In the genomic region with DNA sequence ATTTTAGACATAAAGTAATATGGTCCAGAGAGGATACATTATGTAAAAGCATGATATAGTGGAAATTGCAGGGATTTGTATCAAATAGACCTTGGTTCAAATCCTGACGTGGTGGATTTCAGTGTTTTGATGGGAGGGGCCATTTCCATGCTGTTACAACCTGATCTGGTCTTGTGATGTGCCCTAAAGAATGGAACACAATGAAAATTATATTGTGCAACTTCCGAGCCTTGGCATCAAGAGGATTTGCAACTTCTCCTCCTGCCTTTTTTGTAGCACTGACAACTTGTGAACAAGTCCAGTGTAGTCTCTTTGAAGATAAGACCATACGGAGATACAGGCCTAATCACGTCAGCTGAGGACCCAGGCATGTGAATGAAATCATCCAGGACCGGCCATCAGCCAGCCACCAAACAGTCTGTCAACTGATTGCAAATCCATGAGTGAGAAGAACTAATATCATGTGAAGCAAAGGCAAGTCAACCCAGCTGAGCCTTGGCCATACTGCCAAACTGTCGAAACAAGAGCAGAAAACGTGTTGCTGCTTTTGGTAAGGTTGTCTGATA, we compare ENCODE assay signal across 23 cellular contexts.
"Had no signal": no experiment of that assay in that cellular context is flagged by ENCODE, and none has a peak within 500 bp of the region (broad histone marks: within the 10 kb centered on the region; RNA-seq: fewer than 3 reads in every experiment).

No MANE protein-coding gene starts in this region.

- FAIRE-seq: RCC 7860 had no signal

- ATAC-seq: SK-N-SH treated with all-trans-retinoic acid at 6 μM for 48 hours had no signal

- H3K27ac ChIP-seq: SJCRH30 had no signal

- H3K9me3 ChIP-seq: MG63, SJCRH30 had no signal

- H3K27me3 ChIP-seq: MG63, SJCRH30 had no signal

- H3K4me1 ChIP-seq: SJCRH30 had no signal

- DNase-seq: IMR-90, Karpas-422, KG1, MG63, NCI-H1092, NCI-H1105 treated with DMSO at 0.1 percent for 48 hours, NCI-H1417 treated with DMSO at 0.1 percent for 48 hours, NCI-H146, NCI-H1694 treated with DMSO at 0.1 percent for 48 hours, NCI-H1930, NCI-H2081, NCI-H2171, NCI-H226, NCI-H446, NCI-H510A, NCI-H524 treated with DMSO at 0.1 percent for 48 hours, NCI-H69, NCI-H774, RPMI8226, SHP77 treated with DMSO at 0.1 percent for 48 hours, SJCRH30 had no signal

- H3K4me3 ChIP-seq: MG63, SJCRH30 had no signal

- H3K36me3 ChIP-seq: MG63, SJCRH30 had no signal
